ENCODE assay signal across 8 cellular contexts in the genomic region with DNA sequence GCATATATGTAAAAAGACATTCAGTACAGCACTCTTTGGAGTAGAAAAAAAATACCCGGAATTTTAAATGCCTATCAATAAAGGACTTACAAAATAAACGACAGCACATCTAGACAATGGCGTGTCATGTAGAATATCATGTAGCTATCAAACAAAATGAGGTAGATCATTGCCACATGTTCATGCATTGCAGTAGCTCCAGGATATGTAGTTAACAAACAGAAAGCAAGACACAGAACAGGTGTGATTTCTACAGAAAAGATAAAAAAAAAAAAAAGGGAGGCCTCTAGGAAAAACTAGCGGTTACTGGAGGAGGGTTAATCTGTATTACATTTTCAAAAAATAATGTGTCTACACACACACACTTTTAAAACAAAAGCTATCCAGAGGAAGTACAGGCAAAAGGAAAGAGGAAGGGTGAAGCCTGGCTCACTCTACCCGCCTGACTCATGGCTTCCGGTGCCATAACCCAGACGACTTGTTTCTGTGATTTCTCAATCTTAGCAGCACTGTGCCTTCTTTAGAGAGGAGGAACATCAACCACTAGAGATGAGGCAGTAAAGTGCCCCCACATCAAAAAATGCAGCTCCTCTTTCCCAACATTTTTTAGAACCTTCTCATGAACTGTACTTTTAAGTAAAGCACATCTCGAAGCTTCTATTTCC. TPM values are rescaled to one million over a fixed set of nuclear protein-coding genes. Genes with fewer than 3 reads are reported as not detected.
DNase-seq lines count a peak whose midpoint lies in the region; ATAC-seq and TF ChIP-seq lines count a peak whose summit lies in the region.

No MANE protein-coding gene starts in this region.

- intact Hi-C loops in activated CD4-positive, alpha-beta T cell treated with anti-CD3 and anti-CD28 coated beads for 36 hours (cut with DNase I, micrococcal nuclease): no loop called here
- intact Hi-C loops in dorsolateral prefrontal cortex (cut with DNase I): no loop called here

- peak overlapping the region; percentile 53 for H3K4me3 Mint-ChIP-seq in activated CD4-positive, alpha-beta T cell treated with anti-CD3 and anti-CD28 coated beads for 36 hours
- H3K4me3 Mint-ChIP-seq in naive thymus-derived CD8-positive, alpha-beta T cell: peak overlapping the region; percentile 57 to 86 (median 77)

- no peaks in the 10 kb centered on the region for H3K36me3 Mint-ChIP-seq in activated CD4-positive, alpha-beta T cell treated with anti-CD3 and anti-CD28 coated beads for 36 hours (ENCODE audit: low read depth)
- H3K36me3 Mint-ChIP-seq in naive thymus-derived CD8-positive, alpha-beta T cell: no peaks in the 10 kb centered on the region

- no peak for TF ChIP-seq CTCF in HL-60 (IDR thresholded peaks at IDR 0.05; ENCODE audit: insufficient read depth, low read length)
- TF ChIP-seq CTCF in dorsolateral prefrontal cortex (IDR thresholded peaks at IDR 0.05 in 54 of 56, conservative IDR thresholded peaks at IDR 0.05 in 2 of 56; ENCODE audit: low read depth in 1 of 56, partially characterized antibody in 56 of 56): peak in 1 of 56 donors; percentile 9

- peak overlapping the region; percentile 91 for H3K27ac Mint-ChIP-seq in activated CD4-positive, alpha-beta T cell treated with anti-CD3 and anti-CD28 coated beads for 36 hours
- H3K27ac Mint-ChIP-seq in naive thymus-derived CD8-positive, alpha-beta T cell: peak overlapping the region; percentile 63 to 94 (median 90)

- H3K4me1 Mint-ChIP-seq in activated CD4-positive, alpha-beta T cell treated with anti-CD3 and anti-CD28 coated beads for 36 hours: peaks cover 35% of the 10 kb centered on the region
- peaks cover 11 to 53% (median 41%) of the 10 kb centered on the region in 4 donors for H3K4me1 Mint-ChIP-seq in naive thymus-derived CD8-positive, alpha-beta T cell

- no peaks in the 10 kb centered on the region for H3K27me3 Mint-ChIP-seq in activated CD4-positive, alpha-beta T cell treated with anti-CD3 and anti-CD28 coated beads for 36 hours
- no peaks in the 10 kb centered on the region for H3K27me3 Mint-ChIP-seq in naive thymus-derived CD8-positive, alpha-beta T cell

- peak overlapping the region; percentile 57 for H3K27ac ChIP-seq in HL-60 (replicated peaks)
- H3K27ac ChIP-seq in dorsolateral prefrontal cortex: peak overlapping the region in 43 of 59 donors; percentile 0 to 90 (median 57)

- DNase-seq in AG20443 (ENCODE audit: low spot score) (peak; percentile 82), HL-60 (ENCODE audit: low read depth in 1 of 2, low spot score in 1 of 2) (peak; percentile 82 to 97), dorsolateral prefrontal cortex (peak in 2 of 10 donors; percentile 14 to 38), superior temporal gyrus (ENCODE audit: extremely low spot score) (peak; percentile 32), SHP77 (lab: John Stamatoyannopoulos, UW) (no peak)
- DNase-seq in activated CD4-positive, alpha-beta T cell treated with anti-CD3 and anti-CD28 coated beads for 36 hours: peak; percentile 84
- DNase-seq in naive thymus-derived CD8-positive, alpha-beta T cell: peak in 9 of 10 donors; percentile 27 to 68 (median 43)

- CTCF ChIA-PET in activated CD4-positive, alpha-beta T cell treated with anti-CD3 and anti-CD28 coated beads for 36 hours (lab: Charles Lee): interaction anchor here (0.6 to 1.8 kb wide), 8 partner anchors 10 to 122 kb away, joined by 3 to 9 read pairs (median 3); no protein-coding TSS in a partner anchor

- no peaks in the 10 kb centered on the region for H3K9me3 Mint-ChIP-seq in activated CD4-positive, alpha-beta T cell treated with anti-CD3 and anti-CD28 coated beads for 36 hours (ENCODE audit: low read depth)
- H3K9me3 Mint-ChIP-seq in naive thymus-derived CD8-positive, alpha-beta T cell: no peaks in the 10 kb centered on the region

- H3K4me3 ChIP-seq in HL-60 (replicated peaks; ENCODE audit: insufficient read depth, low read length) (no peak overlapping the region), dorsolateral prefrontal cortex (peak overlapping the region in 12 of 59 donors; percentile 6 to 83 (median 22))

- peaks cover 9% of the 10 kb centered on the region for H3K27me3 ChIP-seq in HL-60 (ENCODE audit: insufficient read depth, poor library complexity, severe bottlenecking)
- peaks cover 0 to 3% (median 0%) of the 10 kb centered on the region in 45 donors for H3K27me3 ChIP-seq in dorsolateral prefrontal cortex

- peak; percentile 80 for ATAC-seq in GM19468 (IDR thresholded peaks at IDR 0.05; ENCODE audit: extremely low read depth, unreplicated experiment)
- peak; percentile 98 for ATAC-seq in activated CD4-positive, alpha-beta T cell treated with anti-CD3 and anti-CD28 coated beads for 36 hours
- peak; percentile 97 to 99 for ATAC-seq in naive thymus-derived CD8-positive, alpha-beta T cell

- POLR2A ChIA-PET in activated CD4-positive, alpha-beta T cell treated with anti-CD3 and anti-CD28 coated beads for 36 hours (lab: Charles Lee): interaction anchor here (0.7 kb wide), 1 partner anchor 51 kb away, joined by 6 read pairs; no protein-coding TSS in a partner anchor
- POLR2A ChIA-PET in naive thymus-derived CD8-positive, alpha-beta T cell (lab: Charles Lee): interaction anchor here (0.7 to 1.2 kb wide), 4 partner anchors 110 to 212 kb away, joined by 3 to 6 read pairs (median 4); partner anchors contain the start of gene CLN5

RNA-seq across cellular contexts. Expression of gene KCTD12, which starts 6.9 kb away (rescaled TPM):
- 10 to 100 TPM in 1 of 2 experiments, 1 to 10 TPM in 1; 9.9 to 11.1 TPM for total RNA-seq in activated CD4-positive, alpha-beta T cell treated with anti-CD3 and anti-CD28 coated beads for 36 hours
- total RNA-seq in dorsolateral prefrontal cortex: 10 to 100 TPM; 17.8 to 89.0 (median 40.6) TPM
- total RNA-seq in naive thymus-derived CD8-positive, alpha-beta T cell: 10 to 100 TPM; 12.8 to 14.0 TPM
- under 1 TPM; 0.29 to 0.58 (median 0.43) TPM for polyA plus RNA-seq in naive thymus-derived CD8-positive, alpha-beta T cell

Comparison
In these comparisons a context has a peak if more than half of its experiments do, and no peak if none do; other contexts are left out.
1. DNase-seq: peak in AG20443 (single experiment), HL-60 (2 of 2), activated CD4-positive, alpha-beta T cell treated with anti-CD3 and anti-CD28 coated beads for 36 hours (single experiment), naive thymus-derived CD8-positive, alpha-beta T cell (9 of 10) and superior temporal gyrus (single experiment); none in SHP77 (0 of 2).
2. Peak in every context shown above with its lines, with median percentiles within 50 percentile points of each other: ATAC-seq.